ENCODE assay signal across 28 cellular contexts in the genomic region with DNA sequence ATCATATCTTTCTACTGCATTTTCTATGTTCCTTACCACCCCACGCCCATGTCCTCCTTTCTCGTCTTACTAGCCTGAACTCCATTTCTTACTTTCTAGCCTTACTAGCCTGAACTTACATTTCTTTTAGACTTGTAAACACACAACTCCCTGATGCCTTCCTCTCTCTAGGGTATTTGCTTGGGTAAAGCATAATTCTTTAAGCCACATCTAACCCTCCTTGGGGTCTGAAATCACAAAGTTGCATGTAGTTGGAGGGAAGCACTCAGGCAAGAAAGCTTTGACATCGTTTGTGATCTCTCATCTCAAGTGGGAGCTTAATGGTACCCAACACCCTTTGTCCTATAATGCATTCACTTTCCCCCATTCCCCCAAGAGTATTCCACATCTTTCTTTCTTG.
"Had no signal": no experiment of that assay in that cellular context is flagged by ENCODE, and none has a peak within 500 bp of the region (broad histone marks: within the 10 kb centered on the region; RNA-seq: fewer than 3 reads in every experiment).

No MANE protein-coding gene starts in this region.

- H3K36me3 ChIP-seq: breast epithelium, esophagus squamous epithelium, gastrocnemius medialis, neutrophil, ovary, right atrium auricular region, stomach, suprapubic skin, tibial nerve, WERI-Rb-1 had no signal

- H3K27me3 ChIP-seq: breast epithelium, gastrocnemius medialis, neutrophil, ovary, right atrium auricular region, stomach, suprapubic skin, tibial nerve had no signal

- DNase-seq: activated CD4-positive, alpha-beta memory T cell treated with anti-CD3 and anti-CD28 coated beads for 36 hours; activated CD8-positive, alpha-beta memory T cell treated with anti-CD3 and anti-CD28 coated beads, Interleukin-2, amount 10 ng/mL, durations not matched to agents 7 days and 5 days; activated gamma-delta T cell treated with Interleukin-2 at 50 U/mL for 16 hours; activated naive CD8-positive, alpha-beta T cell treated with anti-CD3 and anti-CD28 coated beads, Interleukin-2, amount 10 ng/mL, durations not matched to agents 7 days and 5 days; amniotic stem cell; effector memory CD4-positive, alpha-beta T cell; esophagus squamous epithelium; gastrocnemius medialis; hippocampal formation; kidney glomerular epithelial cell; left ventricle myocardium superior; mammary epithelial cell; ovary; psoas muscle; stimulated activated CD4-positive, alpha-beta T cell treated with anti-CD3 and anti-CD28 coated beads, Interleukin-4, amount 100 ng/mL, for 24 hours; stomach; T-cell; WERI-Rb-1 had no signal

- H3K27ac ChIP-seq: breast epithelium, esophagus squamous epithelium, gastrocnemius medialis, neutrophil, ovary, psoas muscle, right atrium auricular region, stomach, suprapubic skin, tibial nerve, WERI-Rb-1 had no signal

- H3K9me3 ChIP-seq: breast epithelium, esophagus squamous epithelium, gastrocnemius medialis, neutrophil, ovary, psoas muscle, right atrium auricular region, stomach, suprapubic skin, tibial nerve had no signal

- H3K4me1 ChIP-seq: breast epithelium, esophagus squamous epithelium, gastrocnemius medialis, psoas muscle, right atrium auricular region, stomach, suprapubic skin, tibial nerve had no signal

- H3K4me3 Mint-ChIP-seq: activated CD4-positive, alpha-beta memory T cell treated with anti-CD3 and anti-CD28 coated beads for 36 hours; activated CD8-positive, alpha-beta memory T cell treated with anti-CD3 and anti-CD28 coated beads, Interleukin-2, amount 10 ng/mL, durations not matched to agents 7 days and 5 days; activated naive CD8-positive, alpha-beta T cell treated with anti-CD3 and anti-CD28 coated beads, Interleukin-2, amount 10 ng/mL, durations not matched to agents 7 days and 5 days; activated T-helper 1 cell treated with anti-CD3 and anti-CD28 coated beads, Interleukin-12 subunit alpha, Interleukin-12 subunit beta, Interleukin-2, Interleukin-4 antibody, amounts not matched to agents 30 ng/mL and 10 ng/mL and 1 ng/mL, durations not matched to agents 14 hours and 24 hours and 36 hours; central memory CD8-positive, alpha-beta T cell; mesothelial cell of epicardium; naive thymus-derived CD8-positive, alpha-beta T cell; T-cell; T-helper 2 cell treated with Interferon-gamma antibody and Interleukin-4, amounts not matched to agents 5 μg/mL and 100 μg/mL, for 36 hours had no signal

- H3K4me1 Mint-ChIP-seq: activated CD8-positive, alpha-beta memory T cell treated with anti-CD3 and anti-CD28 coated beads, Interleukin-2, amount 10 ng/mL, durations not matched to agents 7 days and 5 days; activated naive CD8-positive, alpha-beta T cell treated with anti-CD3 and anti-CD28 coated beads, Interleukin-2, amount 10 ng/mL, durations not matched to agents 7 days and 5 days; central memory CD8-positive, alpha-beta T cell; naive thymus-derived CD8-positive, alpha-beta T cell; T-cell had no signal

- H3K27ac Mint-ChIP-seq: activated CD4-positive, alpha-beta memory T cell treated with anti-CD3 and anti-CD28 coated beads for 36 hours; activated CD8-positive, alpha-beta memory T cell treated with anti-CD3 and anti-CD28 coated beads, Interleukin-2, amount 10 ng/mL, durations not matched to agents 7 days and 5 days; activated naive CD8-positive, alpha-beta T cell treated with anti-CD3 and anti-CD28 coated beads, Interleukin-2, amount 10 ng/mL, durations not matched to agents 7 days and 5 days; activated T-helper 1 cell treated with anti-CD3 and anti-CD28 coated beads, Interleukin-12 subunit alpha, Interleukin-12 subunit beta, Interleukin-2, Interleukin-4 antibody, amounts not matched to agents 30 ng/mL and 10 ng/mL and 1 ng/mL, durations not matched to agents 14 hours and 24 hours and 36 hours; mesothelial cell of epicardium; naive thymus-derived CD8-positive, alpha-beta T cell; T-cell; T-helper 2 cell treated with Interferon-gamma antibody and Interleukin-4, amounts not matched to agents 5 μg/mL and 100 μg/mL, for 36 hours had no signal

- H3K9me3 Mint-ChIP-seq: activated naive CD8-positive, alpha-beta T cell treated with anti-CD3 and anti-CD28 coated beads, Interleukin-2, amount 10 ng/mL, durations not matched to agents 7 days and 5 days; activated T-helper 1 cell treated with anti-CD3 and anti-CD28 coated beads, Interleukin-12 subunit alpha, Interleukin-12 subunit beta, Interleukin-2, Interleukin-4 antibody, amounts not matched to agents 30 ng/mL and 10 ng/mL and 1 ng/mL, durations not matched to agents 14 hours and 24 hours and 36 hours; T-helper 2 cell treated with Interferon-gamma antibody and Interleukin-4, amounts not matched to agents 5 μg/mL and 100 μg/mL, for 36 hours had no signal

- ATAC-seq: activated CD8-positive, alpha-beta memory T cell treated with anti-CD3 and anti-CD28 coated beads, Interleukin-2, amount 10 ng/mL, durations not matched to agents 7 days and 5 days; gastrocnemius medialis; left ventricle myocardium superior; psoas muscle; T-cell had no signal

- H3K36me3 Mint-ChIP-seq: activated CD4-positive, alpha-beta memory T cell treated with anti-CD3 and anti-CD28 coated beads for 36 hours; activated CD8-positive, alpha-beta memory T cell treated with anti-CD3 and anti-CD28 coated beads, Interleukin-2, amount 10 ng/mL, durations not matched to agents 7 days and 5 days; activated naive CD8-positive, alpha-beta T cell treated with anti-CD3 and anti-CD28 coated beads, Interleukin-2, amount 10 ng/mL, durations not matched to agents 7 days and 5 days; mesothelial cell of epicardium; naive thymus-derived CD8-positive, alpha-beta T cell; T-cell had no signal

- H3K27me3 Mint-ChIP-seq: activated CD4-positive, alpha-beta memory T cell treated with anti-CD3 and anti-CD28 coated beads for 36 hours; activated CD8-positive, alpha-beta memory T cell treated with anti-CD3 and anti-CD28 coated beads, Interleukin-2, amount 10 ng/mL, durations not matched to agents 7 days and 5 days; activated naive CD8-positive, alpha-beta T cell treated with anti-CD3 and anti-CD28 coated beads, Interleukin-2, amount 10 ng/mL, durations not matched to agents 7 days and 5 days; central memory CD8-positive, alpha-beta T cell; naive thymus-derived CD8-positive, alpha-beta T cell; T-cell had no signal

- H3K4me3 ChIP-seq: breast epithelium, esophagus squamous epithelium, gastrocnemius medialis, ovary, psoas muscle, right atrium auricular region, stomach, suprapubic skin, tibial nerve had no signal
